Comparison of ENCODE assay signal across 8 cellular contexts in genomic region chr5:61319388-61320146, GRCh38. TPM values are rescaled to one million over a fixed set of nuclear protein-coding genes. Genes with fewer than 3 reads are reported as not detected.
A peak's percentile ranks its signal among the peaks of the same experiment; 100 is the strongest.
DNase-seq lines count a peak whose midpoint lies in the region; ATAC-seq and TF ChIP-seq lines count a peak whose summit lies in the region.

No MANE protein-coding gene starts in this region.

- TF ChIP-seq CTCF in hepatocyte (IDR thresholded peaks at IDR 0.05; ENCODE audit: poor library complexity) (no peak), stomach (IDR thresholded peaks at IDR 0.05) (no peak)

- DNase-seq in SKM-1 treated with dmso at 0.1 percent for 144 hours (lab: John Stamatoyannopoulos, UW; ENCODE audit: unreplicated experiment), result peak; percentile 32
- no peak for DNase-seq in SKM-1 (lab: John Stamatoyannopoulos, UW; ENCODE audit: unreplicated experiment)
- peak; percentile 79 for DNase-seq in NOMO-1 treated with dmso at 0.1 percent for 144 hours (lab: John Stamatoyannopoulos, UW; ENCODE audit: unreplicated experiment)
- DNase-seq in hepatocyte (ENCODE audit: low spot score), result no peak
- no peak for DNase-seq in stomach
- DNase-seq in NCI-H2081 treated with DMSO at 0.1 percent for 48 hours (lab: John Stamatoyannopoulos, UW), result no peak
- no peak for DNase-seq in NCI-H526 (lab: John Stamatoyannopoulos, UW)

- peak overlapping the region; percentile 58 for H3K4me2 ChIP-seq in hepatocyte

- H3K79me2 ChIP-seq in hepatocyte, result no peaks in the 10 kb centered on the region

- H3K4me1 ChIP-seq in hepatocyte (ENCODE audit: insufficient read depth) (peaks cover 17% of the 10 kb centered on the region), stomach (peaks cover 5 to 41% (median 19%) of the 10 kb centered on the region in 4 donors)

- no peaks in the 10 kb centered on the region for H3K9me3 ChIP-seq in hepatocyte (ENCODE audit: low read depth)
- H3K9me3 ChIP-seq in stomach, result no peaks in the 10 kb centered on the region

- peak; percentile 99 for ATAC-seq in HG02885 (IDR thresholded peaks at IDR 0.05; ENCODE audit: poor library complexity, unreplicated experiment)

- H2AFZ ChIP-seq in hepatocyte, result peak overlapping the region; percentile 58

- H3K27me3 ChIP-seq in hepatocyte, result no peaks in the 10 kb centered on the region
- no peaks in the 10 kb centered on the region for H3K27me3 ChIP-seq in stomach

- intact Hi-C loops in stomach (cut with DNase I; ENCODE audit: low total_unique reads), result loop anchor here (10.0 kb wide), 1 partner anchor 145 kb away; no protein-coding TSS in a partner anchor

- no peaks in the 10 kb centered on the region for H3K9me2 ChIP-seq in hepatocyte (replicated peaks; ENCODE audit: insufficient read depth)

- no peak for TF ChIP-seq POLR2A in stomach (IDR thresholded peaks at IDR 0.05)

- WGBS in hepatocyte (ENCODE audit: low lambda C conversion rate, missing lambda C conversion rate), result 54% methylated on average over 9 of the region's 9 CpGs
- WGBS in stomach, 5 donors, result 41 to 57% (median 46%) methylated on average over 9 of the region's 9 CpGs

- no peak for TF ChIP-seq EP300 in stomach (IDR thresholded peaks at IDR 0.05)

- H3K4me3 ChIP-seq in hepatocyte (no peak overlapping the region), stomach (no peak overlapping the region)

- no peaks in the 10 kb centered on the region for H4K20me1 ChIP-seq in hepatocyte (ENCODE audit: insufficient read depth, poor library complexity, severe bottlenecking)

- no peaks in the 10 kb centered on the region for H3K36me3 ChIP-seq in hepatocyte (replicated peaks; ENCODE audit: insufficient read depth, low read depth)
- H3K36me3 ChIP-seq in stomach, result no peaks in the 10 kb centered on the region

- peak overlapping the region; percentile 46 for H3K27ac ChIP-seq in hepatocyte
- peak overlapping the region; percentile 5 to 51 (median 42) for H3K27ac ChIP-seq in stomach

RNA-seq across cellular contexts. Expression of gene ZSWIM6, which starts 12.5 kb away (rescaled TPM):
- total RNA-seq in hepatocyte (12.7 and 13.0 TPM in 2 replicates), stomach (10 to 100 TPM; 14.5 to 39.3 (median 24.8) TPM)
- polyA plus RNA-seq in hepatocyte (6.7 and 9.0 TPM in 2 replicates), stomach (1 to 10 TPM; 2.9 to 4.6 (median 4.3) TPM)

Comparison
In these comparisons a context has a peak if more than half of its experiments do, and no peak if none do; other contexts are left out.
1. DNase-seq: peak in SKM-1 treated with dmso at 0.1 percent for 144 hours (single experiment) and NOMO-1 treated with dmso at 0.1 percent for 144 hours (single experiment); none in SKM-1 (single experiment), hepatocyte (single experiment), stomach (single experiment), NCI-H2081 treated with DMSO at 0.1 percent for 48 hours (single experiment) and NCI-H526 (0 of 2).